22 cellular contexts compared by ENCODE assay signal in the genomic region with DNA sequence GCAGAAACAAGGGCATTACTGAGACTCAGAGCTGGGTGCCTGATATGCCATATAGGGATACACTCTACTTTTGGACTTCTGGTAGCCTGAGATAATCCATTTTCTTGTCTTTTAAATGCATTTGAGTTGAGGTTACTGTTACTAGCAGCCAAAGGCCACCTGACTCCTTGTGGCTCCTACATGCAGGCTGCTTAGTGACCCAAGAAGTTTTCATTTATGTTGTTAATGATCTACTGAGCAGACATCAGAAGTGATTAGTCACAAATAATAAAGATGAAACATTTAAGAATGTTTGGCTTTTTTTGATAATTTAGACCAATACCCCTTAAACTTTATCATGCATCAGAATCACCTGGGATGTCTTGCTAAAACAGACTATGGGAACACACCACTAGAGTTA.
"Had no signal": no experiment of that assay in that cellular context is flagged by ENCODE, and none has a peak within 500 bp of the region (broad histone marks: within the 10 kb centered on the region; RNA-seq: fewer than 3 reads in every experiment).

No MANE protein-coding gene starts in this region.

- ATAC-seq: naive thymus-derived CD8-positive, alpha-beta T cell; natural killer cell treated with Interleukin-12 subunit alpha and Interleukin-12 subunit beta and Interleukin-15 and Interleukin-18, amount 100 ng/mL, for 72 hours; pancreas; right cardiac atrium; right lobe of liver; stimulated activated effector memory CD8-positive, alpha-beta T cell treated with anti-CD3 and anti-CD28 coated beads, Interleukin-12 subunit alpha, Interleukin-12 subunit beta, amount 100 ng/mL, for 72 hours; stimulated activated naive B cell treated with anti-CD40 and anti-IgM and Interleukin-4, amounts not matched to agents 10 μg/mL and 1 μg/mL and 100 μg/mL, for 72 hours had no signal

- DNase-seq: naive thymus-derived CD8-positive, alpha-beta T cell; nephron progenitor cell; nucleus accumbens; pancreas; right cardiac atrium; right lobe of liver; sigmoid colon; small intestine; stimulated activated CD4-positive, alpha-beta T cell treated with anti-CD3 and anti-CD28 coated beads, Interleukin-15, amount 100 ng/mL, for 24 hours; stimulated activated CD4-positive, alpha-beta T cell treated with anti-CD3 and anti-CD28 coated beads, Interleukin-2, amount 100 ng/mL, for 24 hours; stimulated activated CD4-positive, alpha-beta T cell treated with anti-CD3 and anti-CD28 coated beads, Interleukin-2, amount 100 ng/mL, for 48 hours; stimulated activated CD4-positive, alpha-beta T cell treated with anti-CD3 and anti-CD28 coated beads, Interleukin-4, amount 100 ng/mL, for 24 hours; stimulated activated naive B cell treated with anti-CD40 and anti-IgM and Interleukin-4, amounts not matched to agents 10 μg/mL and 1 μg/mL and 100 μg/mL, for 72 hours; stimulated activated naive CD4-positive, alpha-beta T cell treated with Interleukin-2 at 50 U/mL for 16 hours; stomach; thyroid gland; trophoblast cell; upper lobe of left lung had no signal

- H3K36me3 Mint-ChIP-seq: stimulated activated effector memory CD8-positive, alpha-beta T cell treated with anti-CD3 and anti-CD28 coated beads, Interleukin-12 subunit alpha, Interleukin-12 subunit beta, amount 100 ng/mL, for 72 hours had no signal

- H3K4me1 Mint-ChIP-seq: naive thymus-derived CD8-positive, alpha-beta T cell; nephron progenitor cell; neural crest cell; stimulated activated effector memory CD8-positive, alpha-beta T cell treated with anti-CD3 and anti-CD28 coated beads, Interleukin-12 subunit alpha, Interleukin-12 subunit beta, amount 100 ng/mL, for 72 hours; stimulated activated naive B cell treated with anti-CD40 and anti-IgM and Interleukin-4, amounts not matched to agents 10 μg/mL and 1 μg/mL and 100 μg/mL, for 72 hours had no signal

- H3K4me3 Mint-ChIP-seq: naive thymus-derived CD8-positive, alpha-beta T cell; natural killer cell treated with Interleukin-12 subunit alpha and Interleukin-12 subunit beta and Interleukin-15 and Interleukin-18, amount 100 ng/mL, for 72 hours; nephron progenitor cell; neural crest cell; stimulated activated effector memory CD8-positive, alpha-beta T cell treated with anti-CD3 and anti-CD28 coated beads, Interleukin-12 subunit alpha, Interleukin-12 subunit beta, amount 100 ng/mL, for 72 hours; stimulated activated naive B cell treated with anti-CD40 and anti-IgM and Interleukin-4, amounts not matched to agents 10 μg/mL and 1 μg/mL and 100 μg/mL, for 72 hours; stimulated activated naive CD8-positive, alpha-beta T cell treated with anti-CD3 and anti-CD28 coated beads, Interleukin-15, Interleukin-2, amounts not matched to agents 100 ng/mL and 50 ng/mL, for 24 hours had no signal

- H3K27me3 Mint-ChIP-seq: naive thymus-derived CD8-positive, alpha-beta T cell; natural killer cell treated with Interleukin-12 subunit alpha and Interleukin-12 subunit beta and Interleukin-15 and Interleukin-18, amount 100 ng/mL, for 72 hours; stimulated activated naive CD8-positive, alpha-beta T cell treated with anti-CD3 and anti-CD28 coated beads, Interleukin-15, Interleukin-2, amounts not matched to agents 100 ng/mL and 50 ng/mL, for 24 hours had no signal

- H3K27ac Mint-ChIP-seq: naive thymus-derived CD8-positive, alpha-beta T cell; natural killer cell treated with Interleukin-12 subunit alpha and Interleukin-12 subunit beta and Interleukin-15 and Interleukin-18, amount 100 ng/mL, for 72 hours; nephron progenitor cell; stimulated activated effector memory CD8-positive, alpha-beta T cell treated with anti-CD3 and anti-CD28 coated beads, Interleukin-12 subunit alpha, Interleukin-12 subunit beta, amount 100 ng/mL, for 72 hours; stimulated activated naive B cell treated with anti-CD40 and anti-IgM and Interleukin-4, amounts not matched to agents 10 μg/mL and 1 μg/mL and 100 μg/mL, for 72 hours; stimulated activated naive CD8-positive, alpha-beta T cell treated with anti-CD3 and anti-CD28 coated beads, Interleukin-15, Interleukin-2, amounts not matched to agents 100 ng/mL and 50 ng/mL, for 24 hours had no signal
